3 cellular contexts compared by ENCODE assay signal in genomic region chr10:43398939-43399871, GRCh38.
TF ChIP-seq lines count a peak whose summit lies in the region.

No MANE protein-coding gene starts in this region.

TF ChIP-seq in SK-N-SH, 30 proteins besides CTCF, POLR2A, EP300 and RAD21:
- TF ChIP-seq NRF1 (IDR thresholded peaks at IDR 0.05; ENCODE audit: low read depth, low read length), result no peak
- TF ChIP-seq REST (IDR thresholded peaks at IDR 0.05; ENCODE audit: low read depth, low read length), result no peak
- no peak for TF ChIP-seq TEAD4 (IDR thresholded peaks at IDR 0.05; ENCODE audit: borderline replicate concordance, insufficient read depth)
- peak; percentile 13; the same call in 1 of the 2 replicates for TF ChIP-seq PBX3 (IDR thresholded peaks at IDR 0.05)

TF ChIP-seq in SK-N-SH treated with all-trans-retinoic acid at 6 μM for 48 hours, 23 proteins besides CTCF, POLR2A, EP300 and RAD21:
- TF ChIP-seq ARNTL (CRISPR knock-in tag; IDR thresholded peaks at IDR 0.05; ENCODE audit: borderline replicate concordance, low read depth), result no peak
- TF ChIP-seq ZNF8 (CRISPR knock-in tag; IDR thresholded peaks at IDR 0.05), result no peak
- no peak for TF ChIP-seq ISL1 (CRISPR knock-in tag; IDR thresholded peaks at IDR 0.05)
- no peak for TF ChIP-seq POU6F1 (CRISPR knock-in tag; IDR thresholded peaks at IDR 0.05; ENCODE audit: borderline replicate concordance, low read depth)
- TF ChIP-seq CREB5 (CRISPR knock-in tag; IDR thresholded peaks at IDR 0.05; ENCODE audit: low read depth), result no peak
- TF ChIP-seq ZFP30 (CRISPR knock-in tag; IDR thresholded peaks at IDR 0.05), result no peak
- no peak for TF ChIP-seq PPARA (CRISPR knock-in tag; IDR thresholded peaks at IDR 0.05; ENCODE audit: borderline replicate concordance)
- TF ChIP-seq TCF4 (CRISPR knock-in tag; IDR thresholded peaks at IDR 0.05; ENCODE audit: borderline replicate concordance), result no peak
- no peak for TF ChIP-seq CSRNP3 (CRISPR knock-in tag; IDR thresholded peaks at IDR 0.05)

TF ChIP-seq in endothelial cell of umbilical vein, 7 proteins besides CTCF, POLR2A, EP300 and RAD21:
- no peak for TF ChIP-seq JUN (IDR thresholded peaks at IDR 0.05; ENCODE audit: borderline replicate concordance, insufficient read depth, insufficient read length, low read depth)
- no peak for TF ChIP-seq MAX (IDR thresholded peaks at IDR 0.05; ENCODE audit: insufficient read depth, insufficient read length)
- TF ChIP-seq GATA2 (IDR thresholded peaks at IDR 0.05; ENCODE audit: insufficient read depth, insufficient read length, low read depth, low read length), result no peak
- TF ChIP-seq EZH2 (IDR thresholded peaks at IDR 0.05; ENCODE audit: borderline replicate concordance, low read depth, low read length, severe bottlenecking), result no peak
- TF ChIP-seq POLR2AphosphoS5 (IDR thresholded peaks at IDR 0.05; ENCODE audit: insufficient read depth, low read depth, low read length), result no peak
- no peak for TF ChIP-seq MYC (IDR thresholded peaks at IDR 0.05; ENCODE audit: low read depth, low read length)
- TF ChIP-seq FOS (IDR thresholded peaks at IDR 0.05; ENCODE audit: borderline replicate concordance, insufficient read depth, low read length), result no peak
